Comparison of ENCODE assay signal across 9 cellular contexts in the genomic region with DNA sequence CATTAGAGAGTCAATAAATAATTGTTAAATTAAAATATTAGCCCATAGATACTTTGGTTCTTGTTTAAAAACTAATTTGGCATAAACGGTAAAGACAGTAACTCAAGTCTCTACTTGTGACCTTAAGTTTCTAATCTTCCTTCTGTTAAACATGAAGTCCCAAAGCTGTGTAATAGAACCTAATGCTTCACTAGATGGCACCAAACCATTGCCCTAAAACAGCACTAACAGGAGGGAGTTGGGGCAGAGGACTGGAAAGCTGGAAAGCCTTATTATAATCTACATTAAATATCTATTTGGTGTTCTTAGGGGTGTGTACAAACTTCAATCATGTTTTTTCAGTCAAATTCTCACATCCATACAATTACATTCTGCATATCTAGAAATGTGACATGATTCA.
DNase-seq lines count a peak whose midpoint lies in the region; ATAC-seq and TF ChIP-seq lines count a peak whose summit lies in the region.
"Had no signal": no experiment of that assay in that cellular context is flagged by ENCODE, and none has a peak within 500 bp of the region (broad histone marks: within the 10 kb centered on the region; RNA-seq: fewer than 3 reads in every experiment).

No MANE protein-coding gene starts in this region.

- ATAC-seq in lung (ENCODE audit: insufficient read depth, low FRiP score) = no peak
- no peak for ATAC-seq in HG03342 (IDR thresholded peaks at IDR 0.05; ENCODE audit: unreplicated experiment)
- ATAC-seq in activated CD8-positive, alpha-beta T cell treated with anti-CD3 and anti-CD28 coated beads for 36 hours = no peak

- 38 to 63% methylated on average over 1 of the region's 1 CpG for WGBS in lung, 2 donors

- no peak overlapping the region for H3K27ac Mint-ChIP-seq in activated CD8-positive, alpha-beta T cell treated with anti-CD3 and anti-CD28 coated beads for 36 hours

- no peaks in the 10 kb centered on the region for H3K4me1 Mint-ChIP-seq in activated CD8-positive, alpha-beta T cell treated with anti-CD3 and anti-CD28 coated beads for 36 hours (ENCODE audit: low read depth)

- TF ChIP-seq CTCF in astrocyte of the spinal cord (IDR thresholded peaks at IDR 0.05; ENCODE audit: low read depth, low read length) (no peak), lung (IDR thresholded peaks at IDR 0.05; ENCODE audit: control extremely low read depth, extremely low read depth) (peak; percentile 8)
- no peak for TF ChIP-seq CTCF in activated CD8-positive, alpha-beta T cell treated with anti-CD3 and anti-CD28 coated beads for 36 hours (IDR thresholded peaks at IDR 0.05)

- CTCF ChIA-PET in activated CD8-positive, alpha-beta T cell treated with anti-CD3 and anti-CD28 coated beads for 36 hours (lab: Charles Lee) = no interaction called here

- H3K9me3 ChIP-seq in lung (ENCODE audit: control insufficient read depth in 2 of 2, insufficient read depth in 1 of 2, low read length in 1 of 2) = no peaks in the 10 kb centered on the region
- H3K9me3 ChIP-seq: neutrophil had no signal

- H3K9me3 Mint-ChIP-seq in activated CD8-positive, alpha-beta T cell treated with anti-CD3 and anti-CD28 coated beads for 36 hours = no peaks in the 10 kb centered on the region

- no peaks in the 10 kb centered on the region for H3K4me1 ChIP-seq in lung (ENCODE audit: control insufficient read depth in 2 of 2, insufficient read depth in 2 of 2, low read length in 2 of 2)

- H3K36me3 ChIP-seq in lung (ENCODE audit: control insufficient read depth in 2 of 2, insufficient read depth in 2 of 2, low read length in 2 of 2) = no peaks in the 10 kb centered on the region
- H3K36me3 ChIP-seq: neutrophil had no signal

- H3K4me3 ChIP-seq in astrocyte of the spinal cord (ENCODE audit: low read depth, low read length) = no peak overlapping the region
- no peak overlapping the region for H3K4me3 ChIP-seq in lung

- H3K4me3 Mint-ChIP-seq in activated CD8-positive, alpha-beta T cell treated with anti-CD3 and anti-CD28 coated beads for 36 hours = no peak overlapping the region

- POLR2A ChIA-PET in activated CD8-positive, alpha-beta T cell treated with anti-CD3 and anti-CD28 coated beads for 36 hours (lab: Charles Lee) = no interaction called here

- H3K27me3 Mint-ChIP-seq in activated CD8-positive, alpha-beta T cell treated with anti-CD3 and anti-CD28 coated beads for 36 hours = no peaks in the 10 kb centered on the region

- intact Hi-C loops in activated CD8-positive, alpha-beta T cell treated with anti-CD3 and anti-CD28 coated beads for 36 hours (cut with micrococcal nuclease) = no loop called here

- no peaks in the 10 kb centered on the region for H3K27me3 ChIP-seq in lung (ENCODE audit: control insufficient read depth, insufficient read depth)
- H3K27me3 ChIP-seq: neutrophil had no signal

- DNase-seq in DMS 273 (lab: John Stamatoyannopoulos, UW; ENCODE audit: unreplicated experiment) (peak; percentile 27), DMS 273 treated with DMSO at 0.1 percent for 48 hours (lab: John Stamatoyannopoulos, UW) (no peak), NCI-H1694 treated with DMSO at 0.1 percent for 48 hours (lab: John Stamatoyannopoulos, UW) (peak; percentile 36), astrocyte of the spinal cord (ENCODE audit: low read depth, low spot score) (peak; percentile 13), lung (ENCODE audit: low spot score) (no peak)
- DNase-seq in stimulated activated naive CD4-positive, alpha-beta T cell treated with Interleukin-2 at 50 U/mL for 16 hours (lab: John Stamatoyannopoulos, UW) = no peak
- DNase-seq in activated CD8-positive, alpha-beta T cell treated with anti-CD3 and anti-CD28 coated beads for 36 hours = no peak

- in situ Hi-C loops in astrocyte of the spinal cord (cut with HindIII; ENCODE audit: low sequenced_read_pairs) = no loop called here

- H3K36me3 Mint-ChIP-seq in activated CD8-positive, alpha-beta T cell treated with anti-CD3 and anti-CD28 coated beads for 36 hours (ENCODE audit: low read depth) = no peaks in the 10 kb centered on the region

- no peak overlapping the region for H3K27ac ChIP-seq in lung (ENCODE audit: low read depth in 1 of 2, low read length in 1 of 2)
- H3K27ac ChIP-seq: neutrophil had no signal

Comparison
In these comparisons a context has a peak if more than half of its experiments do, and no peak if none do; other contexts are left out.
1. DNase-seq: peak in DMS 273 (single experiment), NCI-H1694 treated with DMSO at 0.1 percent for 48 hours (single experiment) and astrocyte of the spinal cord (single experiment); none in DMS 273 treated with DMSO at 0.1 percent for 48 hours (single experiment), lung (single experiment), stimulated activated naive CD4-positive, alpha-beta T cell treated with Interleukin-2 at 50 U/mL for 16 hours (single experiment) and activated CD8-positive, alpha-beta T cell treated with anti-CD3 and anti-CD28 coated beads for 36 hours (single experiment).